ENCODE assay signal across 8 cellular contexts in the genomic region with DNA sequence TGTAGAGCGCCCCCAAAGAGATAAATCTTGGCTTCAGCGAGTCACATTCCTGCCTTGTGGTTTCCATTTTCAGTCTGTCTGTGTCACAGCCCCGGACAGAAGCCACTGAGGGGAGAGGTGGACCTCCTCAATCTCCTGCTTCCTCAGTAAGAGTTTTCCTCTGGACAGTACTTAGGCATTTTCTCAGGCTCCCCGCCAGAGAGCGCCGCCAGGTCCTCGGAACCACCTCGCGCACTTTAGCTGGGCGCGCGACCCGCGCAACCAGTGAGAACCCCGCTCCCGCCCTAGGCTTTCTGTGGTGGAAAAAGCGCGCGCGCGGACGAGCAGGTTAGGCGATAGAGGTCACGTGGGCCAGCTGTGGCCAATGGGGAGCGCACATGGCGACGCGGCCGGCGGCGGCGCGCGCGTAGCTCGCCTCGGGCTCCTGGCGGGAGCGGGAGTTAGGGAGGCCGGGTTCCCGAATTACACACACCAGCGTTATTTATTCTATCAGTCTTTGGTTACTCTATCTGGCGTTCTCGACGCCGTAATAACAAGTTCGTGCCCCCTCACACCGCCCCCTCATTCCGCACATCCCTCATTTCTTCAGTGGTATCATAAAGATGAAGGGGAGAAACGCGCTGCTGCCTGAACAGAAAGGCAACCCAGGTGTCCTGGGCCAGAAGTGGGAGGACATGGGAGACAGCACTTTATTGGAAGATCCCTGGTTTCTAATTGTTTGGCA.
DNase-seq lines count a peak whose midpoint lies in the region; ATAC-seq and TF ChIP-seq lines count a peak whose summit lies in the region.

No MANE protein-coding gene starts in this region.

- peak overlapping the region; percentile 76 for H3K4me3 ChIP-seq in coronary artery

- H3K27ac ChIP-seq in C4-2B (peak overlapping the region; percentile 70), coronary artery (peak overlapping the region; percentile 61 to 85)

- DNase-seq in NCI-H524 treated with DMSO at 0.1 percent for 48 hours (lab: John Stamatoyannopoulos, UW) (peak; percentile 88), coronary artery (ENCODE audit: low spot score) (peak; percentile 99), left kidney (ENCODE audit: low read depth, low spot score) (peak; percentile 100)
- peak; percentile 99 for DNase-seq in activated CD4-positive, alpha-beta T cell treated with anti-CD3 and anti-CD28 coated beads for 48 hours
- DNase-seq in stimulated activated CD4-positive, alpha-beta T cell treated with anti-CD3 and anti-CD28 coated beads, Interleukin-1b, Interleukin-23, amount 100 ng/mL, for 48 hours: peak; percentile 97

- TF ChIP-seq CTCF in C4-2B (conservative IDR thresholded peaks at IDR 0.05): peak; percentile 79
- TF ChIP-seq CTCF in coronary artery (IDR thresholded peaks at IDR 0.05): peak; percentile 39

- peak; percentile 93 for ATAC-seq in GM19324 (IDR thresholded peaks at IDR 0.05; ENCODE audit: low FRiP score, unreplicated experiment)
- peak; percentile 95 for ATAC-seq in HG03460 (IDR thresholded peaks at IDR 0.05; ENCODE audit: unreplicated experiment)

Comparison
In these comparisons a context has a peak if more than half of its experiments do, and no peak if none do; other contexts are left out.
1. Peak in every context shown above with its lines: DNase-seq, ATAC-seq, H3K4me3 ChIP-seq and H3K27ac ChIP-seq.